In the genomic region with DNA sequence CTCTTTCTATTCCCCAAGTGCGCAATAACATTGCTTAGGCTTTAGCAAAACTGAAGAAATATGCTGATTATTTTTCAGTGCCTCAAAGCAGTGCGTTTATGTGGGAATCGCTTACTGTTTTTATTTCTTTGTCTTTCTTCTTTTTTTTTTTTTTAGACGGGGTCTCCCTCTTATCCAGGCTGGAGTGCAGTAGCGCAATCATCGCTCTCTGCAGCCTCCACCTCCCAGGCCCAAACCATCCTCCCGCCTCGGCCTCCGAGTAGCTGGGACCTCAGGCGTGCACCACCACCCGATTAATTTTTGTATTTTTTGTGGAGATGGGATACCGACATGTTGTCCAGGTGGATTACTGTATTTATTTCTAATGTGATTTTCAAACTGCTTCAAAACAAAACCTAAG, we compare ENCODE assay signal across 8 cellular contexts. TPM values are rescaled to one million over a fixed set of nuclear protein-coding genes. Genes with fewer than 3 reads are reported as not detected.
A peak's percentile ranks its signal among the peaks of the same experiment; 100 is the strongest.
DNase-seq lines count a peak whose midpoint lies in the region; ATAC-seq, FAIRE-seq and TF ChIP-seq lines count a peak whose summit lies in the region.

No MANE protein-coding gene starts in this region.

- H3K4me3 Mint-ChIP-seq in HFFc6 = peak overlapping the region; percentile 88
- H3K4me3 Mint-ChIP-seq in brain = peak overlapping the region; percentile 86 to 91 (median 87)
- peak overlapping the region; percentile 74 for H3K4me3 Mint-ChIP-seq in mesothelial cell of epicardium

- H3K9me3 Mint-ChIP-seq in HFFc6 (no peaks in the 10 kb centered on the region), brain (no peaks in the 10 kb centered on the region), mesothelial cell of epicardium (no peaks in the 10 kb centered on the region)

- DNase-seq in HFFc6 (no peak), mesothelial cell of epicardium (ENCODE audit: low spot score in 2 of 2, unreplicated experiment in 2 of 2) (no peak), NCI-H1436 (lab: John Stamatoyannopoulos, UW) (no peak), RCC 7860 (ENCODE audit: low spot score) (no peak)

- H3K36me3 Mint-ChIP-seq in HFFc6 (ENCODE audit: low read depth) = peaks cover 5% of the 10 kb centered on the region; the same call in 1 of the 2 replicates
- H3K36me3 Mint-ChIP-seq in brain = peaks cover 34% of the 10 kb centered on the region
- H3K36me3 Mint-ChIP-seq in mesothelial cell of epicardium = peaks cover 10% of the 10 kb centered on the region

- peaks cover 3% of the 10 kb centered on the region; the same call in 1 of the 2 replicates for H3K27me3 Mint-ChIP-seq in HFFc6 (ENCODE audit: insufficient read depth)
- peaks cover 10% of the 10 kb centered on the region for H3K27me3 Mint-ChIP-seq in brain
- H3K27me3 Mint-ChIP-seq in mesothelial cell of epicardium (ENCODE audit: low read depth) = no peaks in the 10 kb centered on the region

- no peak for ATAC-seq in HG02885 (IDR thresholded peaks at IDR 0.05; ENCODE audit: poor library complexity, unreplicated experiment)
- ATAC-seq in GM21526 (IDR thresholded peaks at IDR 0.05; ENCODE audit: low FRiP score, unreplicated experiment) = no peak

- H3K27ac Mint-ChIP-seq in HFFc6 (no peak overlapping the region), brain (peak overlapping the region in 2 of 5 experiments; percentile 89 to 94), mesothelial cell of epicardium (no peak overlapping the region)

- H3K27ac ChIP-seq in 22Rv1 = peak overlapping the region; percentile 62; the same call in 1 of the 2 replicates

- H3K4me1 Mint-ChIP-seq in HFFc6 (ENCODE audit: low read depth) = peaks cover 19% of the 10 kb centered on the region
- peaks cover 21% of the 10 kb centered on the region for H3K4me1 Mint-ChIP-seq in brain
- H3K4me1 Mint-ChIP-seq in mesothelial cell of epicardium = peaks cover 8% of the 10 kb centered on the region

- no peak for TF ChIP-seq CTCF in 22Rv1 (IDR thresholded peaks at IDR 0.05)
- no peak for TF ChIP-seq CTCF in HFFc6 (IDR thresholded peaks at IDR 0.05)
- TF ChIP-seq CTCF in brain (conservative IDR thresholded peaks at IDR 0.05) = no peak
- no peak for TF ChIP-seq CTCF in mesothelial cell of epicardium (IDR thresholded peaks at IDR 0.05; ENCODE audit: unreplicated experiment)

- no peak for FAIRE-seq in RCC 7860 (lab: Jason Lieb, UNC)

RNA-seq across cellular contexts. Expression of gene DENND10, which starts 1.2 kb away (rescaled TPM):
- total RNA-seq in HFFc6 (2021; fragmentation: NEBNext Ultra II Directional; extraction: Animal tissue kit (Norgen Biotek cat#: 25700)) = 10 to 100 TPM; 43.9 to 53.8 (median 46.8) TPM
- 15.0 TPM for polyA plus RNA-seq in brain (ENCODE audit: insufficient read depth, low read depth, low replicate concordance)
- 38.4 to 40.3 TPM (median 39.6 TPM) in 3 replicates for total RNA-seq in mesothelial cell of epicardium

RNA-seq across cellular contexts. Expression of gene EIF3A, which starts 24.5 kb away (rescaled TPM):
- total RNA-seq in HFFc6 (2021; fragmentation: NEBNext Ultra II Directional; extraction: Animal tissue kit (Norgen Biotek cat#: 25700)) = 100 to 1,000 TPM; 132 to 149 (median 139) TPM
- polyA plus RNA-seq in brain (ENCODE audit: insufficient read depth, low read depth, low replicate concordance) = 53.5 TPM
- total RNA-seq in mesothelial cell of epicardium = 145 to 148 TPM (median 145 TPM) in 3 replicates
